1 cellular context compared by ENCODE assay signal in the genomic region with DNA sequence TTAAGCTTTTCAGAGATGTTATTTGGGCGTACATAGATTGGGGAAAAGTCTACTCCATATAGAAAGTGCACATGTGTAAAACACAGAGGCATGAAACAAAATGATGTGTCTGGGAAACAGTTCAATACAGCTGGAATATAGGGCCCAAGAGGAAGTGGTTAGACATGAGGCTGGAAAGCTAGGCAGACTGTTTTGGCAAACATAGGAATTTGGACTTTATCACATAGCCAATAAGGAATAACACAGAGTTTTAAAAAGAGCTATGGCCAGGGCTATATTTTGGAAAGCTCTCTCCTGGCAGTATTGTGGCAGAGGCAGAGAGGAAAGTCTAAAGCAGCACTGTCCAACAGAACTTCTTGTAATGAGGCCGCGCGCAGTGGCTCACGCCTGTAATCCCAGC.
TF ChIP-seq lines count a peak whose summit lies in the region.

No MANE protein-coding gene starts in this region.

TF ChIP-seq in GM12878, 131 proteins besides CTCF, POLR2A, EP300 and RAD21:
- no peak for TF ChIP-seq NR2C1 (IDR thresholded peaks at IDR 0.05)
- TF ChIP-seq ELK1 (IDR thresholded peaks at IDR 0.05; ENCODE audit: low read depth, low read length): no peak
- no peak for TF ChIP-seq KAT2A (conservative IDR thresholded peaks at IDR 0.05; ENCODE audit: control insufficient read depth, low read depth, low read length)
- TF ChIP-seq CEBPB (IDR thresholded peaks at IDR 0.05; ENCODE audit: borderline replicate concordance in 1 of 2, low read depth in 2 of 2, low read length in 2 of 2): no peak
- no peak for TF ChIP-seq WRNIP1 (IDR thresholded peaks at IDR 0.05; ENCODE audit: borderline replicate concordance, low read depth, low read length)
- TF ChIP-seq TARDBP (IDR thresholded peaks at IDR 0.05; ENCODE audit: borderline replicate concordance): no peak
- no peak for TF ChIP-seq PAX8 (IDR thresholded peaks at IDR 0.05)
- no peak for TF ChIP-seq SMC3 (IDR thresholded peaks at IDR 0.05; ENCODE audit: borderline replicate concordance, low read length)
- no peak for TF ChIP-seq USF2 (IDR thresholded peaks at IDR 0.05; ENCODE audit: borderline replicate concordance, low read depth, low read length)
- no peak for TF ChIP-seq HCFC1 (IDR thresholded peaks at IDR 0.05; ENCODE audit: low read length)
- TF ChIP-seq, protein P1, sequence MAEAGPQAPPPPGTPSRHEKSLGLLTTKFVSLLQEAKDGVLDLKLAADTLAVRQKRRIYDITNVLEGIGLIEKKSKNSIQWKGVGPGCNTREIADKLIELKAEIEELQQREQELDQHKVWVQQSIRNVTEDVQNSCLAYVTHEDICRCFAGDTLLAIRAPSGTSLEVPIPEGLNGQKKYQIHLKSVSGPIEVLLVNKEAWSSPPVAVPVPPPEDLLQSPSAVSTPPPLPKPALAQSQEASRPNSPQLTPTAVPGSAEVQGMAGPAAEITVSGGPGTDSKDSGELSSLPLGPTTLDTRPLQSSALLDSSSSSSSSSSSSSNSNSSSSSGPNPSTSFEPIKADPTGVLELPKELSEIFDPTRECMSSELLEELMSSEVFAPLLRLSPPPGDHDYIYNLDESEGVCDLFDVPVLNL (IDR thresholded peaks at IDR 0.05; ENCODE audit: low read depth, low read length): no peak
- TF ChIP-seq, protein P2, sequence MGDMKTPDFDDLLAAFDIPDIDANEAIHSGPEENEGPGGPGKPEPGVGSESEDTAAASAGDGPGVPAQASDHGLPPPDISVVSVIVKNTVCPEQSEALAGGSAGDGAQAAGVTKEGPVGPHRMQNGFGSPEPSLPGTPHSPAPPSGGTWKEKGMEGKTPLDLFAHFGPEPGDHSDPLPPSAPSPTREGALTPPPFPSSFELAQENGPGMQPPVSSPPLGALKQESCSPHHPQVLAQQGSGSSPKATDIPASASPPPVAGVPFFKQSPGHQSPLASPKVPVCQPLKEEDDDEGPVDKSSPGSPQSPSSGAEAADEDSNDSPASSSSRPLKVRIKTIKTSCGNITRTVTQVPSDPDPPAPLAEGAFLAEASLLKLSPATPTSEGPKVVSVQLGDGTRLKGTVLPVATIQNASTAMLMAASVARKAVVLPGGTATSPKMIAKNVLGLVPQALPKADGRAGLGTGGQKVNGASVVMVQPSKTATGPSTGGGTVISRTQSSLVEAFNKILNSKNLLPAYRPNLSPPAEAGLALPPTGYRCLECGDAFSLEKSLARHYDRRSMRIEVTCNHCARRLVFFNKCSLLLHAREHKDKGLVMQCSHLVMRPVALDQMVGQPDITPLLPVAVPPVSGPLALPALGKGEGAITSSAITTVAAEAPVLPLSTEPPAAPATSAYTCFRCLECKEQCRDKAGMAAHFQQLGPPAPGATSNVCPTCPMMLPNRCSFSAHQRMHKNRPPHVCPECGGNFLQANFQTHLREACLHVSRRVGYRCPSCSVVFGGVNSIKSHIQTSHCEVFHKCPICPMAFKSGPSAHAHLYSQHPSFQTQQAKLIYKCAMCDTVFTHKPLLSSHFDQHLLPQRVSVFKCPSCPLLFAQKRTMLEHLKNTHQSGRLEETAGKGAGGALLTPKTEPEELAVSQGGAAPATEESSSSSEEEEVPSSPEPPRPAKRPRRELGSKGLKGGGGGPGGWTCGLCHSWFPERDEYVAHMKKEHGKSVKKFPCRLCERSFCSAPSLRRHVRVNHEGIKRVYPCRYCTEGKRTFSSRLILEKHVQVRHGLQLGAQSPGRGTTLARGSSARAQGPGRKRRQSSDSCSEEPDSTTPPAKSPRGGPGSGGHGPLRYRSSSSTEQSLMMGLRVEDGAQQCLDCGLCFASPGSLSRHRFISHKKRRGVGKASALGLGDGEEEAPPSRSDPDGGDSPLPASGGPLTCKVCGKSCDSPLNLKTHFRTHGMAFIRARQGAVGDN (IDR thresholded peaks at IDR 0.05): no peak
- TF ChIP-seq HDAC6 (IDR thresholded peaks at IDR 0.05; ENCODE audit: unreplicated experiment): no peak
- TF ChIP-seq, protein P3, sequence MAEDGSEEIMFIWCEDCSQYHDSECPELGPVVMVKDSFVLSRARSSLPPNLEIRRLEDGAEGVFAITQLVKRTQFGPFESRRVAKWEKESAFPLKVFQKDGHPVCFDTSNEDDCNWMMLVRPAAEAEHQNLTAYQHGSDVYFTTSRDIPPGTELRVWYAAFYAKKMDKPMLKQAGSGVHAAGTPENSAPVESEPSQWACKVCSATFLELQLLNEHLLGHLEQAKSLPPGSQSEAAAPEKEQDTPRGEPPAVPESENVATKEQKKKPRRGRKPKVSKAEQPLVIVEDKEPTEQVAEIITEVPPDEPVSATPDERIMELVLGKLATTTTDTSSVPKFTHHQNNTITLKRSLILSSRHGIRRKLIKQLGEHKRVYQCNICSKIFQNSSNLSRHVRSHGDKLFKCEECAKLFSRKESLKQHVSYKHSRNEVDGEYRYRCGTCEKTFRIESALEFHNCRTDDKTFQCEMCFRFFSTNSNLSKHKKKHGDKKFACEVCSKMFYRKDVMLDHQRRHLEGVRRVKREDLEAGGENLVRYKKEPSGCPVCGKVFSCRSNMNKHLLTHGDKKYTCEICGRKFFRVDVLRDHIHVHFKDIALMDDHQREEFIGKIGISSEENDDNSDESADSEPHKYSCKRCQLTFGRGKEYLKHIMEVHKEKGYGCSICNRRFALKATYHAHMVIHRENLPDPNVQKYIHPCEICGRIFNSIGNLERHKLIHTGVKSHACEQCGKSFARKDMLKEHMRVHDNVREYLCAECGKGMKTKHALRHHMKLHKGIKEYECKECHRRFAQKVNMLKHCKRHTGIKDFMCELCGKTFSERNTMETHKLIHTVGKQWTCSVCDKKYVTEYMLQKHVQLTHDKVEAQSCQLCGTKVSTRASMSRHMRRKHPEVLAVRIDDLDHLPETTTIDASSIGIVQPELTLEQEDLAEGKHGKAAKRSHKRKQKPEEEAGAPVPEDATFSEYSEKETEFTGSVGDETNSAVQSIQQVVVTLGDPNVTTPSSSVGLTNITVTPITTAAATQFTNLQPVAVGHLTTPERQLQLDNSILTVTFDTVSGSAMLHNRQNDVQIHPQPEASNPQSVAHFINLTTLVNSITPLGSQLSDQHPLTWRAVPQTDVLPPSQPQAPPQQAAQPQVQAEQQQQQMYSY (CRISPR knock-in tag; IDR thresholded peaks at IDR 0.05): no peak
